ENCODE assay signal across 2 cellular contexts in the genomic region with DNA sequence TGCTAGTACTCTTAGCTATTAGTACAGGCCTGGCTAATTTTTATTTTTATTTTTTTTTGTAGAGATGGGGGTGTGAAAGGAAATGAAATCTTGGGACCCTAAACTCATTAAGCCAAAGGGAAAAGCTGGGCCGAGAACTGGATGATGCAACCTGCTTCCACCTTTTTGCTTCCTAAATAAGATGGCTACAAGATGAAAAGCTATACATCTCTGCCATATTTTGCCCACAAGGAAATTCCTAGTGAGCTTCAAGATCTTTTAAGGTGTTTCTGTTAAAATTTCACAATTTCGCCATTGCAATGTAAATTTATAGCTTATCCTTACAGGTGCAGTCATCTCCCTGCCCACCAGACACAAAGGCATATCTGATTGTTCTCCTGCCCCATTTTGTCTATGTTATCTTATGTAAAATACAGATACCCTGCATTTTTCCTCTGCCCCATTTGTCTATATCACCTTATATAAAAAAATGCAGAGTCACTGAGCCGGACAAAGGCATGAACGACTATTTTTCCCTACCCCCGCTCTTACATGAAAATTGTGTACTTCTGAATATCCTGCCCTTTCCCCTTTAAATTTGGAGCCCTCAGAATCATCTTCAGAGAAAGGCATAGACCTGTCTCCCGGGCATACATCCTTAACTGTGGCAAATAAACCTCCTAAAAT.
TF ChIP-seq lines count a peak whose summit lies in the region.

No MANE protein-coding gene starts in this region.

TF ChIP-seq in GM23338, 12 proteins besides CTCF, POLR2A, EP300 and RAD21 (continued from another document):
- no peak for TF ChIP-seq ZNF114 (CRISPR knock-in tag; IDR thresholded peaks at IDR 0.05)
- TF ChIP-seq, protein P1, sequence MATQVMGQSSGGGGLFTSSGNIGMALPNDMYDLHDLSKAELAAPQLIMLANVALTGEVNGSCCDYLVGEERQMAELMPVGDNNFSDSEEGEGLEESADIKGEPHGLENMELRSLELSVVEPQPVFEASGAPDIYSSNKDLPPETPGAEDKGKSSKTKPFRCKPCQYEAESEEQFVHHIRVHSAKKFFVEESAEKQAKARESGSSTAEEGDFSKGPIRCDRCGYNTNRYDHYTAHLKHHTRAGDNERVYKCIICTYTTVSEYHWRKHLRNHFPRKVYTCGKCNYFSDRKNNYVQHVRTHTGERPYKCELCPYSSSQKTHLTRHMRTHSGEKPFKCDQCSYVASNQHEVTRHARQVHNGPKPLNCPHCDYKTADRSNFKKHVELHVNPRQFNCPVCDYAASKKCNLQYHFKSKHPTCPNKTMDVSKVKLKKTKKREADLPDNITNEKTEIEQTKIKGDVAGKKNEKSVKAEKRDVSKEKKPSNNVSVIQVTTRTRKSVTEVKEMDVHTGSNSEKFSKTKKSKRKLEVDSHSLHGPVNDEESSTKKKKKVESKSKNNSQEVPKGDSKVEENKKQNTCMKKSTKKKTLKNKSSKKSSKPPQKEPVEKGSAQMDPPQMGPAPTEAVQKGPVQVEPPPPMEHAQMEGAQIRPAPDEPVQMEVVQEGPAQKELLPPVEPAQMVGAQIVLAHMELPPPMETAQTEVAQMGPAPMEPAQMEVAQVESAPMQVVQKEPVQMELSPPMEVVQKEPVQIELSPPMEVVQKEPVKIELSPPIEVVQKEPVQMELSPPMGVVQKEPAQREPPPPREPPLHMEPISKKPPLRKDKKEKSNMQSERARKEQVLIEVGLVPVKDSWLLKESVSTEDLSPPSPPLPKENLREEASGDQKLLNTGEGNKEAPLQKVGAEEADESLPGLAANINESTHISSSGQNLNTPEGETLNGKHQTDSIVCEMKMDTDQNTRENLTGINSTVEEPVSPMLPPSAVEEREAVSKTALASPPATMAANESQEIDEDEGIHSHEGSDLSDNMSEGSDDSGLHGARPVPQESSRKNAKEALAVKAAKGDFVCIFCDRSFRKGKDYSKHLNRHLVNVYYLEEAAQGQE (IDR thresholded peaks at IDR 0.05; ENCODE audit: unreplicated experiment) = no peak
- TF ChIP-seq POLR2AphosphoS5 (IDR thresholded peaks at IDR 0.05; ENCODE audit: low read depth) = no peak
- TF ChIP-seq EZH2 (IDR thresholded peaks at IDR 0.05; ENCODE audit: low read depth, unreplicated experiment) = no peak
- TF ChIP-seq ZNF331 (CRISPR knock-in tag; IDR thresholded peaks at IDR 0.05; ENCODE audit: low read depth) = no peak
- TF ChIP-seq, protein P2, sequence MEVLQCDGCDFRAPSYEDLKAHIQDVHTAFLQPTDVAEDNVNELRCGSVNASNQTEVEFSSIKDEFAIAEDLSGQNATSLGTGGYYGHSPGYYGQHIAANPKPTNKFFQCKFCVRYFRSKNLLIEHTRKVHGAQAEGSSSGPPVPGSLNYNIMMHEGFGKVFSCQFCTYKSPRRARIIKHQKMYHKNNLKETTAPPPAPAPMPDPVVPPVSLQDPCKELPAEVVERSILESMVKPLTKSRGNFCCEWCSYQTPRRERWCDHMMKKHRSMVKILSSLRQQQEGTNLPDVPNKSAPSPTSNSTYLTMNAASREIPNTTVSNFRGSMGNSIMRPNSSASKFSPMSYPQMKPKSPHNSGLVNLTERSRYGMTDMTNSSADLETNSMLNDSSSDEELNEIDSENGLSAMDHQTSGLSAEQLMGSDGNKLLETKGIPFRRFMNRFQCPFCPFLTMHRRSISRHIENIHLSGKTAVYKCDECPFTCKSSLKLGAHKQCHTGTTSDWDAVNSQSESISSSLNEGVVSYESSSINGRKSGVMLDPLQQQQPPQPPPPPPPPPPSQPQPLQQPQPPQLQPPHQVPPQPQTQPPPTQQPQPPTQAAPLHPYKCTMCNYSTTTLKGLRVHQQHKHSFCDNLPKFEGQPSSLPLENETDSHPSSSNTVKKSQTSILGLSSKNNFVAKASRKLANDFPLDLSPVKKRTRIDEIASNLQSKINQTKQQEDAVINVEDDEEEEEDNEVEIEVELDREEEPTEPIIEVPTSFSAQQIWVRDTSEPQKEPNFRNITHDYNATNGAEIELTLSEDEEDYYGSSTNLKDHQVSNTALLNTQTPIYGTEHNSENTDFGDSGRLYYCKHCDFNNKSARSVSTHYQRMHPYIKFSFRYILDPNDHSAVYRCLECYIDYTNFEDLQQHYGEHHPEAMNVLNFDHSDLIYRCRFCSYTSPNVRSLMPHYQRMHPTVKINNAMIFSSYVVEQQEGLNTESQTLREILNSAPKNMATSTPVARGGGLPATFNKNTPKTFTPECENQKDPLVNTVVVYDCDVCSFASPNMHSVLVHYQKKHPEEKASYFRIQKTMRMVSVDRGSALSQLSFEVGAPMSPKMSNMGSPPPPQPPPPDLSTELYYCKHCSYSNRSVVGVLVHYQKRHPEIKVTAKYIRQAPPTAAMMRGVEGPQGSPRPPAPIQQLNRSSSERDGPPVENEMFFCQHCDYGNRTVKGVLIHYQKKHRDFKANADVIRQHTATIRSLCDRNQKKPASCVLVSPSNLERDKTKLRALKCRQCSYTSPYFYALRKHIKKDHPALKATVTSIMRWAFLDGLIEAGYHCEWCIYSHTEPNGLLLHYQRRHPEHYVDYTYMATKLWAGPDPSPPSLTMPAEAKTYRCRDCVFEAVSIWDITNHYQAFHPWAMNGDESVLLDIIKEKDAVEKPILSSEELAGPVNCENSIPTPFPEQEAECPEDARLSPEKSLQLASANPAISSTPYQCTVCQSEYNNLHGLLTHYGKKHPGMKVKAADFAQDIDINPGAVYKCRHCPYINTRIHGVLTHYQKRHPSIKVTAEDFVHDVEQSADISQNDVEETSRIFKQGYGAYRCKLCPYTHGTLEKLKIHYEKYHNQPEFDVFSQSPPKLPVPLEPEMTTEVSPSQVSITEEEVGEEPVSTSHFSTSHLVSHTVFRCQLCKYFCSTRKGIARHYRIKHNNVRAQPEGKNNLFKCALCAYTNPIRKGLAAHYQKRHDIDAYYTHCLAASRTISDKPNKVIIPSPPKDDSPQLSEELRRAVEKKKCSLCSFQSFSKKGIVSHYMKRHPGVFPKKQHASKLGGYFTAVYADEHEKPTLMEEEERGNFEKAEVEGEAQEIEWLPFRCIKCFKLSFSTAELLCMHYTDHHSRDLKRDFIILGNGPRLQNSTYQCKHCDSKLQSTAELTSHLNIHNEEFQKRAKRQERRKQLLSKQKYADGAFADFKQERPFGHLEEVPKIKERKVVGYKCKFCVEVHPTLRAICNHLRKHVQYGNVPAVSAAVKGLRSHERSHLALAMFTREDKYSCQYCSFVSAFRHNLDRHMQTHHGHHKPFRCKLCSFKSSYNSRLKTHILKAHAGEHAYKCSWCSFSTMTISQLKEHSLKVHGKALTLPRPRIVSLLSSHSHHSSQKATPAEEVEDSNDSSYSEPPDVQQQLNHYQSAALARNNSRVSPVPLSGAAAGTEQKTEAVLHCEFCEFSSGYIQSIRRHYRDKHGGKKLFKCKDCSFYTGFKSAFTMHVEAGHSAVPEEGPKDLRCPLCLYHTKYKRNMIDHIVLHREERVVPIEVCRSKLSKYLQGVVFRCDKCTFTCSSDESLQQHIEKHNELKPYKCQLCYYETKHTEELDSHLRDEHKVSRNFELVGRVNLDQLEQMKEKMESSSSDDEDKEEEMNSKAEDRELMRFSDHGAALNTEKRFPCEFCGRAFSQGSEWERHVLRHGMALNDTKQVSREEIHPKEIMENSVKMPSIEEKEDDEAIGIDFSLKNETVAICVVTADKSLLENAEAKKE (CRISPR knock-in tag; IDR thresholded peaks at IDR 0.05) = no peak

TF ChIP-seq in K562, 482 proteins besides CTCF, POLR2A, EP300 and RAD21 (continues in another document):
- TF ChIP-seq ATF4 (CRISPR knock-in tag; IDR thresholded peaks at IDR 0.05) = peak; percentile 82
- TF ChIP-seq, protein P3, sequence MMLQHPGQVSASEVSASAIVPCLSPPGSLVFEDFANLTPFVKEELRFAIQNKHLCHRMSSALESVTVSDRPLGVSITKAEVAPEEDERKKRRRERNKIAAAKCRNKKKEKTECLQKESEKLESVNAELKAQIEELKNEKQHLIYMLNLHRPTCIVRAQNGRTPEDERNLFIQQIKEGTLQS (IDR thresholded peaks at IDR 0.05) = peak; percentile 91
- TF ChIP-seq, protein P3 (CRISPR knock-in tag; conservative IDR thresholded peaks at IDR 0.05) = no peak
- TF ChIP-seq DMBX1 (CRISPR knock-in tag; IDR thresholded peaks at IDR 0.05; ENCODE audit: borderline replicate concordance) = peak; percentile 76; the same call in 1 of the 2 replicates
- TF ChIP-seq DDX20 (tag; IDR thresholded peaks at IDR 0.05; ENCODE audit: low read depth) = peak; percentile 42; the same call in 1 of the 2 replicates
- peak; percentile 71; the same call in 1 of the 2 replicates for TF ChIP-seq CEBPG (CRISPR knock-in tag; IDR thresholded peaks at IDR 0.05)
- peak; percentile 88 to 94 for TF ChIP-seq CEBPG (tag; conservative IDR thresholded peaks at IDR 0.05 in 1 of 2, IDR thresholded peaks at IDR 0.05 in 1 of 2)
- peak; percentile 71 for TF ChIP-seq NFE2 (IDR thresholded peaks at IDR 0.05; ENCODE audit: low read depth)
- no peak for TF ChIP-seq HOXB6 (CRISPR knock-in tag; IDR thresholded peaks at IDR 0.05; ENCODE audit: borderline replicate concordance)
- TF ChIP-seq THRA (IDR thresholded peaks at IDR 0.05) = no peak
- no peak for TF ChIP-seq POLR2G (IDR thresholded peaks at IDR 0.05; ENCODE audit: low read depth, low read length)
- TF ChIP-seq NR2C1 (IDR thresholded peaks at IDR 0.05) = 0 out of 2 replicates have a peak, but pooled peaks have one; percentile 3
- no peak for TF ChIP-seq NR2C1 (tag; IDR thresholded peaks at IDR 0.05)
- TF ChIP-seq, protein P4, sequence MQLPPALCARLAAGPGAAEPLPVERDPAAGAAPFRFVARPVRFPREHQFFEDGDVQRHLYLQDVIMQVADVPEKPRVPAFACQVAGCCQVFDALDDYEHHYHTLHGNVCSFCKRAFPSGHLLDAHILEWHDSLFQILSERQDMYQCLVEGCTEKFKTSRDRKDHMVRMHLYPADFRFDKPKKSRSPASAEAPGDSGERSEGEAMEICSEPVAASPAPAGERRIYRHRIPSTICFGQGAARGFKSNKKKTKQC (CRISPR knock-in tag; IDR thresholded peaks at IDR 0.05) = no peak
- peak; percentile 73 for TF ChIP-seq MAFG (tag; conservative IDR thresholded peaks at IDR 0.05)
- peak; percentile 33; the same call in 1 of the 2 replicates for TF ChIP-seq RBFOX2 (IDR thresholded peaks at IDR 0.05; ENCODE audit: low read depth, low read length)
- TF ChIP-seq ZBTB17 (CRISPR knock-in tag; IDR thresholded peaks at IDR 0.05) = peak; percentile 28; the same call in 1 of the 2 replicates
- no peak for TF ChIP-seq MBD2 (IDR thresholded peaks at IDR 0.05; ENCODE audit: borderline replicate concordance, low read depth)
- peak; percentile 20 for TF ChIP-seq EP400 (IDR thresholded peaks at IDR 0.05)
- no peak for TF ChIP-seq FOXA1 (IDR thresholded peaks at IDR 0.05; ENCODE audit: borderline replicate concordance)
- no peak for TF ChIP-seq ZNF444 (CRISPR knock-in tag; IDR thresholded peaks at IDR 0.05)
- TF ChIP-seq HDAC3 (IDR thresholded peaks at IDR 0.05; ENCODE audit: borderline replicate concordance, partially characterized antibody) = no peak
- no peak for TF ChIP-seq ZKSCAN8 (CRISPR knock-in tag; IDR thresholded peaks at IDR 0.05)
- 0 out of 2 replicates have a peak, but pooled peaks have one; percentile 76 for TF ChIP-seq NFRKB (IDR thresholded peaks at IDR 0.05; ENCODE audit: low read depth)
- peak; percentile 20; the same call in 1 of the 2 replicates for TF ChIP-seq CXXC5 (CRISPR knock-in tag; IDR thresholded peaks at IDR 0.05)
- TF ChIP-seq, protein P5, sequence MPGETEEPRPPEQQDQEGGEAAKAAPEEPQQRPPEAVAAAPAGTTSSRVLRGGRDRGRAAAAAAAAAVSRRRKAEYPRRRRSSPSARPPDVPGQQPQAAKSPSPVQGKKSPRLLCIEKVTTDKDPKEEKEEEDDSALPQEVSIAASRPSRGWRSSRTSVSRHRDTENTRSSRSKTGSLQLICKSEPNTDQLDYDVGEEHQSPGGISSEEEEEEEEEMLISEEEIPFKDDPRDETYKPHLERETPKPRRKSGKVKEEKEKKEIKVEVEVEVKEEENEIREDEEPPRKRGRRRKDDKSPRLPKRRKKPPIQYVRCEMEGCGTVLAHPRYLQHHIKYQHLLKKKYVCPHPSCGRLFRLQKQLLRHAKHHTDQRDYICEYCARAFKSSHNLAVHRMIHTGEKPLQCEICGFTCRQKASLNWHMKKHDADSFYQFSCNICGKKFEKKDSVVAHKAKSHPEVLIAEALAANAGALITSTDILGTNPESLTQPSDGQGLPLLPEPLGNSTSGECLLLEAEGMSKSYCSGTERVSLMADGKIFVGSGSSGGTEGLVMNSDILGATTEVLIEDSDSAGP (CRISPR knock-in tag; IDR thresholded peaks at IDR 0.05) = no peak
- 0 out of 2 replicates have a peak, but pooled peaks have one; percentile 11 for TF ChIP-seq MAFF (IDR thresholded peaks at IDR 0.05; ENCODE audit: low read length)
- TF ChIP-seq MYNN (IDR thresholded peaks at IDR 0.05) = no peak
- TF ChIP-seq MYNN (CRISPR knock-in tag; IDR thresholded peaks at IDR 0.05) = no peak
- TF ChIP-seq CEBPB (tag; IDR thresholded peaks at IDR 0.05) = peak; percentile 69
- TF ChIP-seq ZNF12 (CRISPR knock-in tag; IDR thresholded peaks at IDR 0.05) = no peak
- TF ChIP-seq ZNF175 (CRISPR knock-in tag; IDR thresholded peaks at IDR 0.05; ENCODE audit: low read depth) = peak; percentile 47; the same call in 1 of the 2 replicates
- TF ChIP-seq ATF7 (IDR thresholded peaks at IDR 0.05) = 0 out of 2 replicates have a peak, but pooled peaks have one; percentile 30
- no peak for TF ChIP-seq SMARCC2 (IDR thresholded peaks at IDR 0.05; ENCODE audit: low read depth)
- 0 out of 2 replicates have a peak, but pooled peaks have one; percentile 10 for TF ChIP-seq MYC (IDR thresholded peaks at IDR 0.05; ENCODE audit: low read depth, low read length)
- TF ChIP-seq MYC (CRISPR knock-in tag; IDR thresholded peaks at IDR 0.05; ENCODE audit: borderline replicate concordance, low read depth) = no peak
- peak in 1 of 2 experiments; percentile 8; a peak in 1 of 4 replicates for TF ChIP-seq TRIM24 (IDR thresholded peaks at IDR 0.05)
- peak; percentile 74 for TF ChIP-seq ZSCAN32 (CRISPR knock-in tag; IDR thresholded peaks at IDR 0.05)
- TF ChIP-seq TEAD1 (CRISPR knock-in tag; IDR thresholded peaks at IDR 0.05) = no peak
- TF ChIP-seq BHLHE40 (IDR thresholded peaks at IDR 0.05; ENCODE audit: low read length) = no peak
